ENCODE assay signal across 26 cellular contexts in the genomic region with DNA sequence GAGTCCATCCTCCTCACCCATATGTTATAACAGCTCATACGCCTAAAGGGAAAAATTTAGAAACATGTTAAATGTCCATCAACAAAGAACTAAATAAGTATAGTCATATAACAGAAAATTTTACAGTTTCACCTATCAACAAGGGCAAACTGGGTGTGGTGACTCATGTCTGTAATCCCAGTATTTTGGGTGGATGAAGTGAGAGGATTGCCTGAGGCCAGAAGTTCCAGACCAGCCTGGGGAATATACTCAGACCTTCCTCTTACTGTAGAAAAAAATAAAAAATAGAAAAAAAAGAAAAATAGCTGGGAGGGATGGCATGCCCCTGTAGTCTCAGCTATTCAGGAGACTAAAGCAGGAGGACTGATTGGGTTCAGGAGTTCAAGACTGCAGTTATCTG. TPM values are rescaled to one million over a fixed set of nuclear protein-coding genes. Genes with fewer than 3 reads are reported as not detected.
DNase-seq lines count a peak whose midpoint lies in the region; ATAC-seq and TF ChIP-seq lines count a peak whose summit lies in the region.
"Had no signal": no experiment of that assay in that cellular context is flagged by ENCODE, and none has a peak within 500 bp of the region (broad histone marks: within the 10 kb centered on the region; RNA-seq: fewer than 3 reads in every experiment).

No MANE protein-coding gene starts in this region.

- H3K23ac ChIP-seq in mesendoderm (ENCODE audit: low read length), result no peak overlapping the region

- H3K9me3 ChIP-seq in mammary epithelial cell (replicated peaks; ENCODE audit: insufficient read depth, low read length), result no peaks in the 10 kb centered on the region
- H3K9me3 ChIP-seq: A549, SJSA1 had no signal

- no peak for TF ChIP-seq CTCF in mammary epithelial cell (conservative IDR thresholded peaks at IDR 0.05 in 1 of 2, IDR thresholded peaks at IDR 0.05 in 1 of 2; ENCODE audit: extremely low read depth in 1 of 2, insufficient read depth in 1 of 2, low read depth in 1 of 2, low read length in 2 of 2)

- no peaks in the 10 kb centered on the region for H3K27me3 ChIP-seq in mammary epithelial cell (ENCODE audit: insufficient read depth, low read length)
- H3K27me3 ChIP-seq in mesendoderm (ENCODE audit: insufficient read depth, low read length, poor library complexity), result no peaks in the 10 kb centered on the region
- H3K27me3 ChIP-seq: BLaER1 treated with 17β-estradiol and CSF1 and Interleukin-3, amounts not matched to agents 10 nM and 100 nM; SJSA1 had no signal

- in situ Hi-C loops in mammary epithelial cell (cut with MboI; ENCODE audit: low sequenced_read_pairs in 2 of 2), result no loop called here

- H4K20me1 ChIP-seq in mammary epithelial cell (ENCODE audit: insufficient read depth, low read length), result no peaks in the 10 kb centered on the region
- H4K20me1 ChIP-seq: BLaER1 treated with 17β-estradiol and CSF1 and Interleukin-3, amounts not matched to agents 10 nM and 100 nM had no signal

- H2BK15ac ChIP-seq in mesendoderm (replicated peaks; ENCODE audit: low read depth), result no peak overlapping the region

- no peak for ATAC-seq in activated CD4-positive, CD25-positive, alpha-beta regulatory T cell treated with anti-CD3 and anti-CD28 coated beads, Interleukin-2, amount 50 U/mL, for 24 hours
- ATAC-seq in GM18502 (IDR thresholded peaks at IDR 0.05; ENCODE audit: poor library complexity, unreplicated experiment), result no peak
- ATAC-seq: A549 had no signal

- no peak overlapping the region for H2AK5ac ChIP-seq in mesendoderm (ENCODE audit: low read length)

- H3K27ac ChIP-seq in mammary epithelial cell (ENCODE audit: insufficient read depth, low read depth, low read length) (no peak overlapping the region), mesendoderm (ENCODE audit: low read depth, low read length) (no peak overlapping the region)
- H3K27ac ChIP-seq: A549; BLaER1 treated with 17β-estradiol and CSF1 and Interleukin-3, amounts not matched to agents 10 nM and 100 nM; KMS-11; PC-9; SJSA1 had no signal

- WGBS in mammary epithelial cell (ENCODE audit: low coverage, missing lambda C conversion rate), result 100% methylated on average over 1 of the region's 1 CpG
- WGBS in mesendoderm (ENCODE audit: extremely low coverage, insufficient coverage, low lambda C conversion rate), result no CpG with 5 or more reads among the region's 1 CpG

- H2BK120ac ChIP-seq in mesendoderm (ENCODE audit: low read depth, low read length), result no peak overlapping the region

- DNase-seq in ELF-1 (ENCODE audit: low read depth, low spot score) (peak; percentile 16), M059J (ENCODE audit: low read depth) (peak; percentile 79), mammary epithelial cell (peak; percentile 30), mesendoderm (peak; percentile 50), nucleus accumbens (lab: John Stamatoyannopoulos, UW) (no peak)
- DNase-seq: AML-193; CD4-positive, alpha-beta T cell; DMS53; IMR-90; NCI-H1105; NCI-H1436 treated with DMSO at 0.1 percent for 48 hours; NCI-H187 treated with DMSO at 0.1 percent for 48 hours; NCI-H446; NCI-H524 treated with DMSO at 0.1 percent for 48 hours; NCI-H82; NK-92 treated with Interleukin-12 subunit alpha and Interleukin-12 subunit beta, amount 100 ng/mL, for 24 hours; PC-9; Right ventricle myocardium superior; RPMI8226; T-helper 1 cell had no signal

- no peak overlapping the region for H3K4ac ChIP-seq in mesendoderm (ENCODE audit: low read depth, low read length)

- dilution Hi-C loops in mammary epithelial cell (cut with HindIII; ENCODE audit: low sequenced_read_pairs), result no loop called here

- no peak overlapping the region for H3K56ac ChIP-seq in mesendoderm (ENCODE audit: low read length)

- H3K79me2 ChIP-seq in mammary epithelial cell (ENCODE audit: insufficient read depth, low read length) (no peaks in the 10 kb centered on the region), mesendoderm (ENCODE audit: control insufficient read depth, insufficient read depth, low read length) (no peaks in the 10 kb centered on the region)

- CTCF ChIA-PET in mammary epithelial cell (lab: Charles Lee; ENCODE audit: low non-redundant PET), result no interaction called here

- no peak overlapping the region for H3K18ac ChIP-seq in mesendoderm (ENCODE audit: low read length)

- H3K4me3 ChIP-seq in mammary epithelial cell (replicated peaks in 1 of 3; ENCODE audit: insufficient read depth in 1 of 3, low read depth in 2 of 3, low read length in 3 of 3) (no peak overlapping the region), mesendoderm (ENCODE audit: low read length) (no peak overlapping the region)
- H3K4me3 ChIP-seq: A549; BLaER1 treated with 17β-estradiol and CSF1 and Interleukin-3, amounts not matched to agents 10 nM and 100 nM; PC-9; SJSA1 had no signal

- H3K9ac ChIP-seq in mammary epithelial cell (ENCODE audit: insufficient read depth, low read length) (no peak overlapping the region), mesendoderm (ENCODE audit: low read length) (no peak overlapping the region)
- H3K9ac ChIP-seq: BLaER1 treated with 17β-estradiol and CSF1 and Interleukin-3, amounts not matched to agents 10 nM and 100 nM; KMS-11 had no signal

- H3K36me3 ChIP-seq in mammary epithelial cell (ENCODE audit: insufficient read depth, low read length) (no peaks in the 10 kb centered on the region), mesendoderm (ENCODE audit: control insufficient read depth, insufficient read depth, low read length) (no peaks in the 10 kb centered on the region)
- H3K36me3 ChIP-seq: BLaER1 treated with 17β-estradiol and CSF1 and Interleukin-3, amounts not matched to agents 10 nM and 100 nM; SJSA1 had no signal

- H2AFZ ChIP-seq in mammary epithelial cell (ENCODE audit: low read depth, low read length), result no peak overlapping the region
- H2AFZ ChIP-seq: PC-9 had no signal

- no TSS peak for BruUV-seq in mammary epithelial cell (replicated peaks; lab: Mats Ljungman, UMichigan)

- intact Hi-C loops in mammary epithelial cell (cut with micrococcal nuclease), result no loop called here

- H4K8ac ChIP-seq in mesendoderm (ENCODE audit: low read depth, low read length), result no peak overlapping the region

- peaks cover 5% of the 10 kb centered on the region for H3K4me1 ChIP-seq in mammary epithelial cell (ENCODE audit: insufficient read depth, low read length)
- H3K4me1 ChIP-seq in mesendoderm (ENCODE audit: control insufficient read depth, low read depth, low read length), result no peaks in the 10 kb centered on the region

- no peak overlapping the region for H3K4me2 ChIP-seq in mammary epithelial cell (ENCODE audit: insufficient read depth, low read depth, low read length)
- H3K4me2 ChIP-seq in mesendoderm (ENCODE audit: low read length), result no peak overlapping the region
- H3K4me2 ChIP-seq: A549; BLaER1 treated with 17β-estradiol and CSF1 and Interleukin-3, amounts not matched to agents 10 nM and 100 nM; KMS-11; PC-9 had no signal

- no peak overlapping the region for H4K5ac ChIP-seq in mesendoderm (ENCODE audit: low read length)

- no peak overlapping the region for H2BK5ac ChIP-seq in mesendoderm (ENCODE audit: low read length)

- H3K79me1 ChIP-seq in mesendoderm (ENCODE audit: low read length), result no peaks in the 10 kb centered on the region

RNA-seq across cellular contexts. Expression of a gene that starts 48.3 kb away (rescaled TPM):
- total RNA-seq in M059J (2014; rRNA removed; shearing (Covaris generic)), result 98.9 and 126 TPM in 2 replicates
- 10 to 100 TPM; 17.3 to 49.7 TPM for total RNA-seq in mammary epithelial cell
- polyA plus RNA-seq in mammary epithelial cell, result 11.0 TPM
- 0.72 TPM for polyA minus RNA-seq in mammary epithelial cell
- polyA plus RNA-seq in mesendoderm (2013, experiment 1 of 2), result 69.6 TPM
- 72.0 TPM for polyA plus RNA-seq in mesendoderm (2013, experiment 2 of 2)
- total RNA-seq: CD4-positive, alpha-beta T cell had no signal

Comparison
In these comparisons a context has a peak if more than half of its experiments do, and no peak if none do; other contexts are left out.
1. DNase-seq: peak in ELF-1 (single experiment), M059J (single experiment), mammary epithelial cell (single experiment) and mesendoderm (single experiment); none in nucleus accumbens (0 of 56).